ENCODE assay signal across 8 cellular contexts in genomic region chr14:100221419-100222218, GRCh38. TPM values are rescaled to one million over a fixed set of nuclear protein-coding genes. Genes with fewer than 3 reads are reported as not detected.
A peak's percentile ranks its signal among the peaks of the same experiment; 100 is the strongest.
DNase-seq lines count a peak whose midpoint lies in the region; ATAC-seq and TF ChIP-seq lines count a peak whose summit lies in the region.

No MANE protein-coding gene starts in this region.

- no peaks in the 10 kb centered on the region for H3K9me3 ChIP-seq in spleen

- 0 to 1% (median 1%) methylated on average over 16 of the region's 16 CpGs for WGBS in spleen, 5 donors

- no peaks in the 10 kb centered on the region for H3K36me3 Mint-ChIP-seq in mesothelial cell of epicardium

- intact Hi-C loops in spleen (cut with DNase I; ENCODE audit: low total_unique reads): no loop called here

- TF ChIP-seq POLR2A in spleen (IDR thresholded peaks at IDR 0.05): no peak

- no peak overlapping the region for H3K27ac Mint-ChIP-seq in mesothelial cell of epicardium

- H3K4me1 Mint-ChIP-seq in mesothelial cell of epicardium: no peaks in the 10 kb centered on the region

- H3K36me3 ChIP-seq in spleen: no peaks in the 10 kb centered on the region

- H3K27me3 Mint-ChIP-seq in mesothelial cell of epicardium (ENCODE audit: low read depth): no peaks in the 10 kb centered on the region

- no peaks in the 10 kb centered on the region for H3K27me3 ChIP-seq in spleen (replicated peaks in 1 of 7)

- ATAC-seq in GM21381 (IDR thresholded peaks at IDR 0.05; ENCODE audit: unreplicated experiment): peak; percentile 91

- peak overlapping the region; percentile 55 to 85 (median 80) for H3K27ac ChIP-seq in spleen

- no peaks in the 10 kb centered on the region for H3K9me3 Mint-ChIP-seq in mesothelial cell of epicardium

- DNase-seq in DMS79 (lab: John Stamatoyannopoulos, UW): peak; percentile 78
- peak; percentile 53 for DNase-seq in HT-29 (ENCODE audit: low spot score)
- DNase-seq in SIG-M5 treated with dmso at 0.1 percent for 504 hours (lab: John Stamatoyannopoulos, UW; ENCODE audit: unreplicated experiment): peak; percentile 89
- peak; percentile 35 for DNase-seq in activated naive CD8-positive, alpha-beta T cell treated with anti-CD3 and anti-CD28 coated beads, Interleukin-2, amount 50 U/mL, for 16 hours (ENCODE audit: low read depth, low spot score)
- DNase-seq in spleen: peak; percentile 90
- no peak for DNase-seq in mesothelial cell of epicardium (ENCODE audit: low spot score in 2 of 2, unreplicated experiment in 2 of 2)

- H3K4me3 Mint-ChIP-seq in mesothelial cell of epicardium: no peak overlapping the region

- TF ChIP-seq CTCF in spleen (IDR thresholded peaks at IDR 0.05 in 8 of 11, conservative IDR thresholded peaks at IDR 0.05 in 3 of 11) (no peak), mesothelial cell of epicardium (IDR thresholded peaks at IDR 0.05; ENCODE audit: unreplicated experiment) (no peak)

- peaks cover 17 to 64% (median 43%) of the 10 kb centered on the region in 6 donors for H3K4me1 ChIP-seq in spleen

- H3K4me3 ChIP-seq in iPS-11a (ENCODE audit: low read depth, low read length) (peak overlapping the region; percentile 28), spleen (peak overlapping the region; percentile 43 to 85 (median 56))

RNA-seq across cellular contexts. Expression of gene YY1, which starts 17.3 kb away (rescaled TPM):
- total RNA-seq in HT-29 (2014; rRNA removed; shearing (Covaris generic)): 62.7 and 63.2 TPM in 2 replicates
- total RNA-seq in spleen (10 to 100 TPM; 53.7 to 64.1 (median 58.3) TPM), mesothelial cell of epicardium (89.0 to 94.5 TPM (median 91.9 TPM) in 3 replicates)
- 10 to 100 TPM; 28.4 to 34.1 (median 31.0) TPM for polyA plus RNA-seq in spleen

Comparison
In these comparisons a context has a peak if more than half of its experiments do, and no peak if none do; other contexts are left out.
1. DNase-seq: peak in DMS79 (single experiment), HT-29 (single experiment), SIG-M5 treated with dmso at 0.1 percent for 504 hours (single experiment), activated naive CD8-positive, alpha-beta T cell treated with anti-CD3 and anti-CD28 coated beads, Interleukin-2, amount 50 U/mL, for 16 hours (single experiment) and spleen (single experiment); none in mesothelial cell of epicardium (0 of 2).